ENCODE assay signal across 1 cellular context in genomic region chr1:202192770-202193613, GRCh38.
A peak's percentile ranks its signal among the peaks of the same experiment; 100 is the strongest.
TF ChIP-seq lines count a peak whose summit lies in the region.

No MANE protein-coding gene starts in this region.

TF ChIP-seq in K562, 482 proteins besides CTCF, POLR2A, EP300 and RAD21 (continued from another document):
- no peak for TF ChIP-seq PTBP1 (IDR thresholded peaks at IDR 0.05; ENCODE audit: low read depth, low read length)
- TF ChIP-seq BHLHE40 (IDR thresholded peaks at IDR 0.05; ENCODE audit: low read length), result 0 out of 2 replicates have a peak, but pooled peaks have one; percentile 1
- TF ChIP-seq TGIF2 (CRISPR knock-in tag; IDR thresholded peaks at IDR 0.05), result no peak
- TF ChIP-seq EZH2 (IDR thresholded peaks at IDR 0.05; ENCODE audit: borderline replicate concordance, low read depth, low read length), result peak; percentile 75
- TF ChIP-seq RCOR1 (IDR thresholded peaks at IDR 0.05; ENCODE audit: borderline replicate concordance in 1 of 2, low read depth in 2 of 2, low read length in 2 of 2), result peak in 1 of 2 experiments; percentile 9; a peak in 1 of 4 replicates
- no peak for TF ChIP-seq KLF10 (CRISPR knock-in tag; IDR thresholded peaks at IDR 0.05)
- TF ChIP-seq, protein P1, sequence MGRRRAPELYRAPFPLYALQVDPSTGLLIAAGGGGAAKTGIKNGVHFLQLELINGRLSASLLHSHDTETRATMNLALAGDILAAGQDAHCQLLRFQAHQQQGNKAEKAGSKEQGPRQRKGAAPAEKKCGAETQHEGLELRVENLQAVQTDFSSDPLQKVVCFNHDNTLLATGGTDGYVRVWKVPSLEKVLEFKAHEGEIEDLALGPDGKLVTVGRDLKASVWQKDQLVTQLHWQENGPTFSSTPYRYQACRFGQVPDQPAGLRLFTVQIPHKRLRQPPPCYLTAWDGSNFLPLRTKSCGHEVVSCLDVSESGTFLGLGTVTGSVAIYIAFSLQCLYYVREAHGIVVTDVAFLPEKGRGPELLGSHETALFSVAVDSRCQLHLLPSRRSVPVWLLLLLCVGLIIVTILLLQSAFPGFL (CRISPR knock-in tag; IDR thresholded peaks at IDR 0.05), result peak; percentile 75; the same call in 1 of the 2 replicates
- TF ChIP-seq KLF16 (IDR thresholded peaks at IDR 0.05), result 0 out of 2 replicates have a peak, but pooled peaks have one; percentile 53
- no peak for TF ChIP-seq NR1H2 (CRISPR knock-in tag; IDR thresholded peaks at IDR 0.05)
- TF ChIP-seq, protein P2, sequence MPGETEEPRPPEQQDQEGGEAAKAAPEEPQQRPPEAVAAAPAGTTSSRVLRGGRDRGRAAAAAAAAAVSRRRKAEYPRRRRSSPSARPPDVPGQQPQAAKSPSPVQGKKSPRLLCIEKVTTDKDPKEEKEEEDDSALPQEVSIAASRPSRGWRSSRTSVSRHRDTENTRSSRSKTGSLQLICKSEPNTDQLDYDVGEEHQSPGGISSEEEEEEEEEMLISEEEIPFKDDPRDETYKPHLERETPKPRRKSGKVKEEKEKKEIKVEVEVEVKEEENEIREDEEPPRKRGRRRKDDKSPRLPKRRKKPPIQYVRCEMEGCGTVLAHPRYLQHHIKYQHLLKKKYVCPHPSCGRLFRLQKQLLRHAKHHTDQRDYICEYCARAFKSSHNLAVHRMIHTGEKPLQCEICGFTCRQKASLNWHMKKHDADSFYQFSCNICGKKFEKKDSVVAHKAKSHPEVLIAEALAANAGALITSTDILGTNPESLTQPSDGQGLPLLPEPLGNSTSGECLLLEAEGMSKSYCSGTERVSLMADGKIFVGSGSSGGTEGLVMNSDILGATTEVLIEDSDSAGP (CRISPR knock-in tag; IDR thresholded peaks at IDR 0.05), result 0 out of 2 replicates have a peak, but pooled peaks have one; percentile 25
- TF ChIP-seq SIX5 (IDR thresholded peaks at IDR 0.05; ENCODE audit: borderline replicate concordance in 1 of 2, insufficient read depth in 1 of 2, low read depth in 1 of 2, low read length in 2 of 2), result no peak
- no peak for TF ChIP-seq TSC22D4 (tag; IDR thresholded peaks at IDR 0.05)
- peak; percentile 29 for TF ChIP-seq CTCFL (IDR thresholded peaks at IDR 0.05; ENCODE audit: borderline replicate concordance, insufficient read depth, low read depth, low read length, poor library complexity, severe bottlenecking)
- TF ChIP-seq, protein P3, sequence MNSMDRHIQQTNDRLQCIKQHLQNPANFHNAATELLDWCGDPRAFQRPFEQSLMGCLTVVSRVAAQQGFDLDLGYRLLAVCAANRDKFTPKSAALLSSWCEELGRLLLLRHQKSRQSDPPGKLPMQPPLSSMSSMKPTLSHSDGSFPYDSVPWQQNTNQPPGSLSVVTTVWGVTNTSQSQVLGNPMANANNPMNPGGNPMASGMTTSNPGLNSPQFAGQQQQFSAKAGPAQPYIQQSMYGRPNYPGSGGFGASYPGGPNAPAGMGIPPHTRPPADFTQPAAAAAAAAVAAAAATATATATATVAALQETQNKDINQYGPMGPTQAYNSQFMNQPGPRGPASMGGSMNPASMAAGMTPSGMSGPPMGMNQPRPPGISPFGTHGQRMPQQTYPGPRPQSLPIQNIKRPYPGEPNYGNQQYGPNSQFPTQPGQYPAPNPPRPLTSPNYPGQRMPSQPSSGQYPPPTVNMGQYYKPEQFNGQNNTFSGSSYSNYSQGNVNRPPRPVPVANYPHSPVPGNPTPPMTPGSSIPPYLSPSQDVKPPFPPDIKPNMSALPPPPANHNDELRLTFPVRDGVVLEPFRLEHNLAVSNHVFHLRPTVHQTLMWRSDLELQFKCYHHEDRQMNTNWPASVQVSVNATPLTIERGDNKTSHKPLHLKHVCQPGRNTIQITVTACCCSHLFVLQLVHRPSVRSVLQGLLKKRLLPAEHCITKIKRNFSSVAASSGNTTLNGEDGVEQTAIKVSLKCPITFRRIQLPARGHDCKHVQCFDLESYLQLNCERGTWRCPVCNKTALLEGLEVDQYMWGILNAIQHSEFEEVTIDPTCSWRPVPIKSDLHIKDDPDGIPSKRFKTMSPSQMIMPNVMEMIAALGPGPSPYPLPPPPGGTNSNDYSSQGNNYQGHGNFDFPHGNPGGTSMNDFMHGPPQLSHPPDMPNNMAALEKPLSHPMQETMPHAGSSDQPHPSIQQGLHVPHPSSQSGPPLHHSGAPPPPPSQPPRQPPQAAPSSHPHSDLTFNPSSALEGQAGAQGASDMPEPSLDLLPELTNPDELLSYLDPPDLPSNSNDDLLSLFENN (IDR thresholded peaks at IDR 0.05; ENCODE audit: low read depth in 2 of 2, low read length in 2 of 2), result no peak
- peak; percentile 17; the same call in 1 of the 2 replicates for TF ChIP-seq ESRRA (IDR thresholded peaks at IDR 0.05; ENCODE audit: borderline replicate concordance, low read depth)
- peak; percentile 20 for TF ChIP-seq DACH1 (IDR thresholded peaks at IDR 0.05; ENCODE audit: partially characterized antibody)
- no peak for TF ChIP-seq RBM17 (IDR thresholded peaks at IDR 0.05; ENCODE audit: borderline replicate concordance, low read depth, low read length)
- no peak for TF ChIP-seq MTA2 (IDR thresholded peaks at IDR 0.05; ENCODE audit: low read depth)
- TF ChIP-seq NFRKB (IDR thresholded peaks at IDR 0.05; ENCODE audit: low read depth), result no peak
- no peak for TF ChIP-seq ZBTB12 (CRISPR knock-in tag; IDR thresholded peaks at IDR 0.05)
- TF ChIP-seq ZNF347 (CRISPR knock-in tag; IDR thresholded peaks at IDR 0.05; ENCODE audit: low read depth), result no peak
- peak; percentile 36; the same call in 1 of the 2 replicates for TF ChIP-seq DEAF1 (CRISPR knock-in tag; IDR thresholded peaks at IDR 0.05)
- TF ChIP-seq STAG1 (CRISPR knock-in tag; IDR thresholded peaks at IDR 0.05; ENCODE audit: borderline replicate concordance), result peak; percentile 60; the same call in 1 of the 2 replicates
- TF ChIP-seq XRCC5 (IDR thresholded peaks at IDR 0.05; ENCODE audit: low read depth, low read length), result 0 out of 2 replicates have a peak, but pooled peaks have one; percentile 54
- TF ChIP-seq, protein P4, sequence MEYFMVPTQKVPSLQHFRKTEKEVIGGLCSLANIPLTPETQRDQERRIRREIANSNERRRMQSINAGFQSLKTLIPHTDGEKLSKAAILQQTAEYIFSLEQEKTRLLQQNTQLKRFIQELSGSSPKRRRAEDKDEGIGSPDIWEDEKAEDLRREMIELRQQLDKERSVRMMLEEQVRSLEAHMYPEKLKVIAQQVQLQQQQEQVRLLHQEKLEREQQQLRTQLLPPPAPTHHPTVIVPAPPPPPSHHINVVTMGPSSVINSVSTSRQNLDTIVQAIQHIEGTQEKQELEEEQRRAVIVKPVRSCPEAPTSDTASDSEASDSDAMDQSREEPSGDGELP (CRISPR knock-in tag; IDR thresholded peaks at IDR 0.05; ENCODE audit: borderline replicate concordance), result peak; percentile 94
- peak; percentile 67 for TF ChIP-seq SMC3 (conservative IDR thresholded peaks at IDR 0.05; ENCODE audit: insufficient read depth, low read depth, low read length)
- 0 out of 2 replicates have a peak, but pooled peaks have one; percentile 24 for TF ChIP-seq JUND (IDR thresholded peaks at IDR 0.05; ENCODE audit: borderline replicate concordance, low read depth, low read length)
- no peak for TF ChIP-seq JUND (tag; IDR thresholded peaks at IDR 0.05; ENCODE audit: borderline replicate concordance, low read depth, low read length)
